ENCODE assay signal across 8 cellular contexts in genomic region chr1:40059292-40059959, GRCh38. TPM values are rescaled to one million over a fixed set of nuclear protein-coding genes. Genes with fewer than 3 reads are reported as not detected.
DNase-seq lines count a peak whose midpoint lies in the region; ATAC-seq and TF ChIP-seq lines count a peak whose summit lies in the region.

No MANE protein-coding gene starts in this region.

- ATAC-seq in right lobe of liver (peak; percentile 67 to 83 (median 68)), GM19397 (IDR thresholded peaks at IDR 0.05; ENCODE audit: unreplicated experiment) (no peak)

- intact Hi-C loops in mammary epithelial cell (cut with micrococcal nuclease): no loop called here
- intact Hi-C loops in right lobe of liver (cut with DNase I): no loop called here

- H3K9me3 ChIP-seq in mammary epithelial cell (replicated peaks; ENCODE audit: insufficient read depth, low read length): no peaks in the 10 kb centered on the region
- no peaks in the 10 kb centered on the region for H3K9me3 ChIP-seq in right lobe of liver

- H3K9me3 Mint-ChIP-seq in activated T-cell treated with anti-CD3 and anti-CD28 coated beads, Interleukin-2, amount 50 U/mL, for 24 hours: no peaks in the 10 kb centered on the region

- WGBS in mammary epithelial cell (ENCODE audit: low coverage, missing lambda C conversion rate): 68% methylated on average over 4 of the region's 4 CpGs
- 37% methylated on average over 4 of the region's 4 CpGs for WGBS in right lobe of liver (ENCODE audit: insufficient coverage, low coverage, low lambda C conversion rate, missing lambda C conversion rate)

- DNase-seq in activated T-cell treated with anti-CD3 and anti-CD28 coated beads, Interleukin-2, amount 50 U/mL, for 24 hours: no peak
- no peak for DNase-seq in activated T-cell treated with anti-CD3 and anti-CD28 coated beads, Interleukin-2, amount 50 U/mL, for 48 hours
- DNase-seq in NCI-H2171 (lab: John Stamatoyannopoulos, UW) (peak; percentile 15), mammary epithelial cell (peak; percentile 55), right lobe of liver (no peak), NCI-H187 treated with DMSO at 0.1 percent for 48 hours (lab: John Stamatoyannopoulos, UW) (no peak), NCI-H1417 treated with DMSO at 0.1 percent for 48 hours (lab: John Stamatoyannopoulos, UW) (no peak)

- H3K27ac Mint-ChIP-seq in activated T-cell treated with anti-CD3 and anti-CD28 coated beads, Interleukin-2, amount 50 U/mL, for 24 hours: peak overlapping the region; percentile 93

- dilution Hi-C loops in mammary epithelial cell (cut with HindIII; ENCODE audit: low sequenced_read_pairs): no loop called here

- peaks cover 7% of the 10 kb centered on the region for H4K20me1 ChIP-seq in mammary epithelial cell (ENCODE audit: insufficient read depth, low read length)

- BruUV-seq in mammary epithelial cell (replicated peaks; lab: Mats Ljungman, UMichigan): TSS peak; percentile 11

- H3K27me3 Mint-ChIP-seq in activated T-cell treated with anti-CD3 and anti-CD28 coated beads, Interleukin-2, amount 50 U/mL, for 24 hours: no peaks in the 10 kb centered on the region

- peak overlapping the region; percentile 1 for H3K27ac ChIP-seq in mammary epithelial cell (ENCODE audit: insufficient read depth, low read depth, low read length)
- peak overlapping the region; percentile 13 to 41 (median 41) for H3K27ac ChIP-seq in right lobe of liver

- H3K4me1 ChIP-seq in mammary epithelial cell (ENCODE audit: insufficient read depth, low read length) (peaks cover 34% of the 10 kb centered on the region), right lobe of liver (peaks cover 0 to 20% (median 6%) of the 10 kb centered on the region in 4 donors)

- H3K79me2 ChIP-seq in mammary epithelial cell (ENCODE audit: insufficient read depth, low read length): peaks cover 93% of the 10 kb centered on the region

- H3K4me2 ChIP-seq in mammary epithelial cell (ENCODE audit: insufficient read depth, low read depth, low read length): peak overlapping the region; percentile 65

- CTCF ChIA-PET in mammary epithelial cell (lab: Charles Lee; ENCODE audit: low non-redundant PET): no interaction called here

- in situ Hi-C loops in mammary epithelial cell (cut with MboI; ENCODE audit: low sequenced_read_pairs in 2 of 2): no loop called here

- H3K9ac ChIP-seq in mammary epithelial cell (ENCODE audit: insufficient read depth, low read length): no peak overlapping the region

- TF ChIP-seq POLR2A in right lobe of liver (IDR thresholded peaks at IDR 0.05): no peak

- H3K4me3 Mint-ChIP-seq in activated T-cell treated with anti-CD3 and anti-CD28 coated beads, Interleukin-2, amount 50 U/mL, for 24 hours: peak overlapping the region; percentile 63

- H3K4me3 ChIP-seq in mammary epithelial cell (replicated peaks in 1 of 3; ENCODE audit: insufficient read depth in 1 of 3, low read depth in 2 of 3, low read length in 3 of 3) (no peak overlapping the region), right lobe of liver (no peak overlapping the region)

- TF ChIP-seq CTCF in mammary epithelial cell (conservative IDR thresholded peaks at IDR 0.05 in 1 of 2, IDR thresholded peaks at IDR 0.05 in 1 of 2; ENCODE audit: extremely low read depth in 1 of 2, insufficient read depth in 1 of 2, low read depth in 1 of 2, low read length in 2 of 2): no peak
- TF ChIP-seq CTCF in right lobe of liver (IDR thresholded peaks at IDR 0.05): no peak

- H3K36me3 Mint-ChIP-seq in activated T-cell treated with anti-CD3 and anti-CD28 coated beads, Interleukin-2, amount 50 U/mL, for 24 hours (ENCODE audit: low read depth): peaks cover 94% of the 10 kb centered on the region

- H2AFZ ChIP-seq in mammary epithelial cell (ENCODE audit: low read depth, low read length): no peak overlapping the region

- no peaks in the 10 kb centered on the region for H3K27me3 ChIP-seq in mammary epithelial cell (ENCODE audit: insufficient read depth, low read length)
- H3K27me3 ChIP-seq in right lobe of liver: no peaks in the 10 kb centered on the region

- H3K4me1 Mint-ChIP-seq in activated T-cell treated with anti-CD3 and anti-CD28 coated beads, Interleukin-2, amount 50 U/mL, for 24 hours (ENCODE audit: low read depth): peaks cover 91% of the 10 kb centered on the region

- H3K36me3 ChIP-seq in mammary epithelial cell (ENCODE audit: insufficient read depth, low read length) (peaks cover 41% of the 10 kb centered on the region), right lobe of liver (peaks cover 4 to 48% (median 19%) of the 10 kb centered on the region in 4 donors)

RNA-seq across cellular contexts. Expression of gene CAP1, which starts 18.9 kb away (rescaled TPM):
- total RNA-seq in mammary epithelial cell: 100 to 1,000 TPM; 715 to 877 TPM
- 788 TPM for polyA plus RNA-seq in mammary epithelial cell
- 546 TPM for polyA minus RNA-seq in mammary epithelial cell
- total RNA-seq in right lobe of liver: 100 to 1,000 TPM in 5 of 6 experiments, 10 to 100 TPM in 1; 93.1 to 152 (median 128) TPM

RNA-seq across cellular contexts. Expression of gene PPT1, which starts 37.6 kb away (rescaled TPM):
- total RNA-seq in mammary epithelial cell: 10 to 100 TPM; 22.5 to 36.9 TPM
- polyA plus RNA-seq in mammary epithelial cell: 42.8 TPM
- polyA minus RNA-seq in mammary epithelial cell: 108 TPM
- total RNA-seq in right lobe of liver: 10 to 100 TPM; 16.5 to 47.8 (median 33.1) TPM

Comparison
In these comparisons a context has a peak if more than half of its experiments do, and no peak if none do; other contexts are left out.
1. DNase-seq: peak in NCI-H2171 (single experiment) and mammary epithelial cell (single experiment); none in activated T-cell treated with anti-CD3 and anti-CD28 coated beads, Interleukin-2, amount 50 U/mL, for 24 hours (single experiment), activated T-cell treated with anti-CD3 and anti-CD28 coated beads, Interleukin-2, amount 50 U/mL, for 48 hours (0 of 2), right lobe of liver (0 of 3), NCI-H187 treated with DMSO at 0.1 percent for 48 hours (single experiment) and NCI-H1417 treated with DMSO at 0.1 percent for 48 hours (single experiment).
2. RNA of gene CAP1, which starts 18.9 kb away (total RNA-seq): 715 to 877 TPM in mammary epithelial cell; 93.1 to 152 TPM in right lobe of liver; every median in the first group is over 4 times any median in the second.